ENCODE assay signal across 27 cellular contexts in the genomic region with DNA sequence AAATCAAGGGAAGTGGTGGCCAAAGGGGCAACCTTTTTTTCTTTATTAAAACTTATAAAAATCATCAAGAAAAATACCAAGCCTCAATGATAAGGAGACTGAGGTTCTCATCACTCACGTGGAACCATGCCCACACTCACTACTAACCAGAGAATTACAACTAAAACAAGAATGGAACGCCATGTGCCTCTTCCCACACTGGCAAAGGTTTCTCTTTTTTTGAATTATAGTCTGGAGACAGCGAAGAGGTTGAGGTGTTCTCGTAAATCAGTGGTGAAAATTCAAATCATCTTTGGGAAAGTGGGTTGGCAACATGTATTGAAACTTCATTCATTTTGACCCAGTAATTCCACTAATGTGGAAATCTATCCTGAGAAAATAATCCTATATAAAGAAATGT. TPM values are rescaled to one million over a fixed set of nuclear protein-coding genes. Genes with fewer than 3 reads are reported as not detected.
"Had no signal": no experiment of that assay in that cellular context is flagged by ENCODE, and none has a peak within 500 bp of the region (broad histone marks: within the 10 kb centered on the region; RNA-seq: fewer than 3 reads in every experiment).

No MANE protein-coding gene starts in this region.

- DNase-seq: activated CD4-positive, alpha-beta T cell treated with anti-CD3 and anti-CD28 coated beads, Interleukin-2, amount 50 U/mL, for 1 hour; activated CD4-positive, CD25-positive, alpha-beta regulatory T cell; activated CD8-positive, alpha-beta memory T cell treated with anti-CD3 and anti-CD28 coated beads, Interleukin-2, amount 50 U/mL, for 48 hours; activated CD8-positive, alpha-beta T cell treated with anti-CD3 and anti-CD28 coated beads for 36 hours; activated naive CD4-positive, alpha-beta T cell treated with anti-CD3 and anti-CD28 coated beads, Interleukin-2, amount 50 U/mL, for 16 hours; activated naive CD8-positive, alpha-beta T cell treated with anti-CD3 and anti-CD28 coated beads, Interleukin-2, amount 10 ng/mL, durations not matched to agents 7 days and 5 days; activated T-cell treated with anti-CD3 and anti-CD28 coated beads, Interleukin-2, amount 50 U/mL, for 1 hour; adrenal gland; anterior cingulate cortex; cerebellar nuclear complex; KG1; NCI-H1092; NCI-H1930; NCI-H2107; NCI-H2171 treated with DMSO at 0.1 percent for 48 hours; NCI-H345; NCI-H510A treated with DMSO at 0.1 percent for 48 hours; PC-3; SHP77; T-cell; T-helper 2 cell; T1000 had no signal

- H3K4me3 Mint-ChIP-seq: activated CD8-positive, alpha-beta T cell treated with anti-CD3 and anti-CD28 coated beads for 36 hours; activated naive CD8-positive, alpha-beta T cell treated with anti-CD3 and anti-CD28 coated beads, Interleukin-2, amount 10 ng/mL, durations not matched to agents 7 days and 5 days; T-cell had no signal

- FAIRE-seq: RCC 7860, TTC549 had no signal

- H3K4me3 ChIP-seq: adrenal gland, SJSA1 had no signal

- H3K27ac ChIP-seq: adrenal gland, SJSA1 had no signal

- H3K4me1 Mint-ChIP-seq: activated naive CD8-positive, alpha-beta T cell treated with anti-CD3 and anti-CD28 coated beads, Interleukin-2, amount 10 ng/mL, durations not matched to agents 7 days and 5 days had no signal

- H3K36me3 Mint-ChIP-seq: activated naive CD8-positive, alpha-beta T cell treated with anti-CD3 and anti-CD28 coated beads, Interleukin-2, amount 10 ng/mL, durations not matched to agents 7 days and 5 days had no signal

- H3K27me3 ChIP-seq: adrenal gland, SJSA1 had no signal

- H3K27ac Mint-ChIP-seq: activated CD8-positive, alpha-beta T cell treated with anti-CD3 and anti-CD28 coated beads for 36 hours; activated naive CD8-positive, alpha-beta T cell treated with anti-CD3 and anti-CD28 coated beads, Interleukin-2, amount 10 ng/mL, durations not matched to agents 7 days and 5 days; T-cell had no signal

- H3K27me3 Mint-ChIP-seq: activated CD8-positive, alpha-beta T cell treated with anti-CD3 and anti-CD28 coated beads for 36 hours; activated naive CD8-positive, alpha-beta T cell treated with anti-CD3 and anti-CD28 coated beads, Interleukin-2, amount 10 ng/mL, durations not matched to agents 7 days and 5 days; T-cell had no signal

- H3K9me3 ChIP-seq: adrenal gland, SJSA1 had no signal

- H3K4me1 ChIP-seq: SJSA1 had no signal

- H3K9me3 Mint-ChIP-seq: activated CD8-positive, alpha-beta T cell treated with anti-CD3 and anti-CD28 coated beads for 36 hours; activated naive CD8-positive, alpha-beta T cell treated with anti-CD3 and anti-CD28 coated beads, Interleukin-2, amount 10 ng/mL, durations not matched to agents 7 days and 5 days; T-cell had no signal

RNA-seq across cellular contexts. Expression of a gene that starts 43.6 kb away (rescaled TPM):
- total RNA-seq: LHCN-M2, M059J, SJSA1 had no signal
